ENCODE assay signal across 20 cellular contexts in the genomic region with DNA sequence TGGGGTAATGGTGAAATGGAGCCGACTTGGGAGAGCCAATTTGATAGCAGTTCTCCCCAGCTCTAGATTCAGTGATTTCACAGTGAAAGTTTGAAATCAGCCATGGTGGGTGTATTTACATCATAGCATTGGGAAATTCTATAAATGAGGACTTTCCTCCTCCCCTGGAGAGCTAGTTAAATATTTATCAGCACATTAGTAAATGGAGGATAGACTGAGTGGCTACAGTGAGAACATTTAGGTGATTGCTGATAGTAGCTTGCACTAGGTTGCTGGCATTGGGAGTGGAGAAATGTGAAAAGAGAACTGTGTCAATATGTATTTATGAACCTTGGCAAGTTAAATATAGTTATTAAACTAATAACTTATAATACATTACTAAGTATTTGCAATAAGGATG.
"Had no signal": no experiment of that assay in that cellular context is flagged by ENCODE, and none has a peak within 500 bp of the region (broad histone marks: within the 10 kb centered on the region; RNA-seq: fewer than 3 reads in every experiment).

No MANE protein-coding gene starts in this region.

- DNase-seq: activated CD4-positive, alpha-beta memory T cell treated with anti-CD3 and anti-CD28 coated beads for 36 hours; activated CD4-positive, alpha-beta T cell treated with anti-CD3 and anti-CD28 coated beads for 4 hours; activated CD4-positive, CD25-positive, alpha-beta regulatory T cell; activated gamma-delta T cell; activated T-cell treated with anti-CD3 and anti-CD28 coated beads, Interleukin-2, amount 50 U/mL, for 72 hours; anterior cingulate cortex; brain microvascular endothelial cell; caudate nucleus; effector CD4-positive, alpha-beta T cell; erythroblast; foreskin fibroblast; heart right ventricle; left ventricle myocardium superior; nephron progenitor cell; right lobe of liver; T-helper 17 cell had no signal

- ATAC-seq: activated T-cell treated with anti-CD3 and anti-CD28 coated beads, Interleukin-2, amount 50 U/mL, for 72 hours; heart right ventricle; left ventricle myocardium superior; right lobe of liver; stimulated activated memory B cell treated with anti-CD40 and anti-IgM and Interleukin-4, amounts not matched to agents 10 μg/mL and 1 μg/mL and 100 μg/mL, for 72 hours; T-helper 17 cell had no signal

- H3K4me1 ChIP-seq: heart right ventricle, right lobe of liver, vagina had no signal

- H3K9me3 ChIP-seq: right lobe of liver, vagina had no signal

- H3K4me3 ChIP-seq: heart right ventricle, right lobe of liver, skin epidermis, vagina had no signal

- FAIRE-seq: keratinocyte had no signal

- H3K27ac ChIP-seq: brain microvascular endothelial cell, heart right ventricle, right lobe of liver, skin epidermis, vagina had no signal
